In the genomic region with DNA sequence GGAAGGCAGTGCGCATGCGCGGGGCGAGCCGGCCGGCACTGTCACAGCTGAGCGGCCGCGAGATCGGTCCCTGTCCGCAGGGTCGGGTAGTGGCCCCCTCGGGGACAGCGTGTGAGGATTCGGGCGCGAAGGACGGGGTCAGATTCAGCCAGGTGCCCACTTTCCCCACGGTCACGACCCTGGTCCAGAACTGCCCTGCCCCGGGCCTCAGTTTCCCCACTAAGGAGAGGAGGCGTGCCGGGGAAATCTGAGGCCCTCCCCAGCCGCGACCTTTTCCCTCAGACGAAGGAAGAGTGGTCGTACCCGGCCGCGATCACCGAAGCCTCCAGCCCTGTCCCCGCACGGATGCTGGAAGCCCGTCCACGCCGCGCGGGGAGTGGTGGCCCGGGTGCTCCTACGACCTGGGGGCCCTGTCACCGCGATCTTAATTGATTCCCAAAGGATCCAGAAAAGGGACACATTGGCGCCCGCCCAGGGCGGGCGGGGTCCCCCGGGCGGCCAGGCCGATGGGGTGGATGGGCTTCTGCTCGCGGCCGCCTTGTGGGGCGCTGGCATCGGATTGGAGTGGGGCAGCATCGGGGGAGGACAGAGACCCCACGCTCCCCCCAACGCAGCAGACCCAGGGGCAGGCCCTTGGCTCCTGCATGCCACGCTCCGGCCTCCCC, we compare ENCODE assay signal across 9 cellular contexts. TPM values are rescaled to one million over a fixed set of nuclear protein-coding genes. Genes with fewer than 3 reads are reported as not detected.
DNase-seq lines count a peak whose midpoint lies in the region; ATAC-seq, FAIRE-seq and TF ChIP-seq lines count a peak whose summit lies in the region.
"Had no signal": no experiment of that assay in that cellular context is flagged by ENCODE, and none has a peak within 500 bp of the region (broad histone marks: within the 10 kb centered on the region; RNA-seq: fewer than 3 reads in every experiment).

No MANE protein-coding gene starts in this region.

- H3K9me3 ChIP-seq in OCI-LY3 (ENCODE audit: insufficient read depth, low read length) (no peaks in the 10 kb centered on the region), neuronal stem cell (replicated peaks in 1 of 2; ENCODE audit: control insufficient read depth in 2 of 2, insufficient read depth in 1 of 2, low read depth in 1 of 2, low read length in 2 of 2) (no peaks in the 10 kb centered on the region)

- peaks cover 21% of the 10 kb centered on the region for H3K36me3 Mint-ChIP-seq in Calu3 (ENCODE audit: insufficient read depth, unreplicated experiment)

- H3K4me1 Mint-ChIP-seq in Calu3 (ENCODE audit: low read depth, unreplicated experiment), result peaks cover 13% of the 10 kb centered on the region

- intact Hi-C loops in Calu3 (cut with micrococcal nuclease; ENCODE audit: unreplicated experiment), result no loop called here

- CTCF ChIA-PET in Calu3 (lab: Charles Lee), result interaction anchor here (0.7 to 1.2 kb wide), 4 partner anchors 16 to 200 kb away, joined by 3 to 4 read pairs (median 4); partner anchors contain the start of gene TFAP4

- H3K79me1 ChIP-seq in neuronal stem cell (ENCODE audit: low read depth, low read length), result no peaks in the 10 kb centered on the region

- no CpG with 5 or more reads among the region's 59 CpGs for WGBS in neuronal stem cell (ENCODE audit: extremely low coverage in 2 of 2, insufficient read length in 2 of 2, insufficient replicate concordance in 1 of 2), 2 donors

- H2BK120ac ChIP-seq in neuronal stem cell (ENCODE audit: low read depth, low read length), result no peak overlapping the region

- no peaks in the 10 kb centered on the region for H3K79me2 ChIP-seq in OCI-LY3 (ENCODE audit: low read length)

- peaks cover 24% of the 10 kb centered on the region for H3K27me3 Mint-ChIP-seq in Calu3 (ENCODE audit: unreplicated experiment)

- H3K4me1 ChIP-seq in OCI-LY3 (ENCODE audit: low read length) (no peaks in the 10 kb centered on the region), neuronal stem cell (ENCODE audit: control insufficient read depth in 2 of 2, insufficient read depth in 1 of 2, low read depth in 1 of 2, low read length in 2 of 2) (peaks cover 2 to 3% of the 10 kb centered on the region in 2 donors)

- peak overlapping the region; percentile 43 for H4K8ac ChIP-seq in neuronal stem cell (ENCODE audit: low read depth, low read length)

- H3K4me3 ChIP-seq in OCI-LY3 (ENCODE audit: low read length), result peak overlapping the region; percentile 89
- peak overlapping the region; percentile 66 for H3K4me3 ChIP-seq in epithelial cell of esophagus (ENCODE audit: low read length)
- H3K4me3 ChIP-seq in neuronal stem cell (ENCODE audit: low read length in 2 of 2), result peak overlapping the region; percentile 64 to 88

- H4K20me1 ChIP-seq in OCI-LY3 (ENCODE audit: insufficient read depth, low read length), result no peaks in the 10 kb centered on the region

- H2BK15ac ChIP-seq in neuronal stem cell (ENCODE audit: low read length), result no peak overlapping the region

- no peak overlapping the region for H4K91ac ChIP-seq in neuronal stem cell (ENCODE audit: low read depth, low read length, poor library complexity)

- peak overlapping the region; percentile 50 for H3K27ac Mint-ChIP-seq in Calu3 (ENCODE audit: unreplicated experiment)

- H2BK5ac ChIP-seq in neuronal stem cell (ENCODE audit: low read length), result no peak overlapping the region

- H3K36me3 ChIP-seq in OCI-LY3 (replicated peaks; ENCODE audit: low read depth, low read length), result no peaks in the 10 kb centered on the region
- no peaks in the 10 kb centered on the region for H3K36me3 ChIP-seq in neuronal stem cell (replicated peaks in 1 of 2; ENCODE audit: control insufficient read depth in 2 of 2, insufficient read depth in 2 of 2, low read length in 2 of 2)

- H3K27me3 ChIP-seq in OCI-LY3 (ENCODE audit: low read depth, low read length) (peaks cover 24% of the 10 kb centered on the region; the same call in 1 of the 2 replicates), neuronal stem cell (ENCODE audit: control insufficient read depth in 3 of 3, insufficient read depth in 3 of 3, low read depth in 1 of 3, low read length in 3 of 3) (peaks cover 0 to 11% (median 2%) of the 10 kb centered on the region in 3 experiments)

- peak overlapping the region; percentile 96 for H3K23ac ChIP-seq in neuronal stem cell (ENCODE audit: low read depth, low read length, poor library complexity)

- no peak for FAIRE-seq in HTR-8/SVneo (lab: Jason Lieb, UNC)
- FAIRE-seq: islet of Langerhans had no signal

- H2BK12ac ChIP-seq in neuronal stem cell (ENCODE audit: low read length), result no peak overlapping the region

- H3K4me3 Mint-ChIP-seq in Calu3 (ENCODE audit: low read depth, unreplicated experiment), result peak overlapping the region; percentile 63

- peak overlapping the region; percentile 31 for H3K14ac ChIP-seq in neuronal stem cell (ENCODE audit: low read length)

- peak overlapping the region; percentile 91 for H3K4me2 ChIP-seq in OCI-LY3 (ENCODE audit: low read length)
- H3K4me2 ChIP-seq in neuronal stem cell (ENCODE audit: insufficient read depth, low read length, poor library complexity, severe bottlenecking), result peak overlapping the region; percentile 96

- TF ChIP-seq CTCF in Calu3 (IDR thresholded peaks at IDR 0.05; ENCODE audit: unreplicated experiment) (no peak), OCI-LY3 (IDR thresholded peaks at IDR 0.05; ENCODE audit: low read depth, low read length) (no peak), epithelial cell of esophagus (IDR thresholded peaks at IDR 0.05; ENCODE audit: insufficient read depth, low read depth, low read length, missing control alignments) (no peak)

- no peak for ATAC-seq in GM19023 (IDR thresholded peaks at IDR 0.05; ENCODE audit: unreplicated experiment)

- no TSS peak for BruUV-seq in Calu3 (replicated peaks; lab: Mats Ljungman, UMichigan)

- H3K9ac ChIP-seq in OCI-LY3 (ENCODE audit: low read length) (no peak overlapping the region), neuronal stem cell (ENCODE audit: low read depth, low read length, poor library complexity) (peak overlapping the region; percentile 86)

- H3K4ac ChIP-seq in neuronal stem cell (ENCODE audit: low read length), result no peak overlapping the region

- DNase-seq in Calu3 (no peak), epithelial cell of esophagus (ENCODE audit: low read depth) (no peak), neuronal stem cell (ENCODE audit: low spot score) (no peak), activated gamma-delta T cell treated with Interleukin-2 at 50 U/mL for 16 hours (no peak), superior temporal gyrus (ENCODE audit: extremely low spot score) (no peak), HTR-8/SVneo (ENCODE audit: insufficient read length, low spot score) (no peak)

- no peaks in the 10 kb centered on the region for H3K9me3 Mint-ChIP-seq in Calu3 (ENCODE audit: low read depth, unreplicated experiment)

- no peak overlapping the region for H2AK5ac ChIP-seq in neuronal stem cell (ENCODE audit: low read depth, low read length)

- H2AFZ ChIP-seq in OCI-LY3 (ENCODE audit: low read depth, low read length) (peak overlapping the region; percentile 12; the same call in 1 of the 2 replicates), neuronal stem cell (ENCODE audit: low read length) (peak overlapping the region; percentile 98)

- no peak overlapping the region for H3K27ac ChIP-seq in OCI-LY3 (ENCODE audit: low read length)
- H3K27ac ChIP-seq in neuronal stem cell (replicated peaks; ENCODE audit: low read length), result no peak overlapping the region

- H3K18ac ChIP-seq in neuronal stem cell (ENCODE audit: low read length), result peak overlapping the region; percentile 91

RNA-seq across cellular contexts. Expression of gene SRL, which starts 57.7 kb away (rescaled TPM):
- total RNA-seq in Calu3 (2022), result 0.12 TPM in 1 of 2 replicates, not detected in the other
- polyA plus RNA-seq in neuronal stem cell (2013, experiment 1 of 2), result 0.04 TPM
- polyA plus RNA-seq in neuronal stem cell (2013, experiment 2 of 2), result 0.04 TPM
